ENCODE assay signal across 31 cellular contexts in genomic region chr10:60280475-60280874, GRCh38.
DNase-seq lines count a peak whose midpoint lies in the region; ATAC-seq, FAIRE-seq and TF ChIP-seq lines count a peak whose summit lies in the region.
"Had no signal": no experiment of that assay in that cellular context is flagged by ENCODE, and none has a peak within 500 bp of the region (broad histone marks: within the 10 kb centered on the region; RNA-seq: fewer than 3 reads in every experiment).

No MANE protein-coding gene starts in this region.

- H3K27me3 Mint-ChIP-seq in astrocyte (ENCODE audit: low read depth, unreplicated experiment) (no peaks in the 10 kb centered on the region), neural progenitor cell (ENCODE audit: insufficient read depth, low read depth) (no peaks in the 10 kb centered on the region)
- H3K27me3 Mint-ChIP-seq: activated CD4-positive, alpha-beta memory T cell treated with anti-CD3 and anti-CD28 coated beads for 36 hours; naive thymus-derived CD4-positive, alpha-beta T cell; stimulated activated memory B cell treated with anti-CD40 and anti-IgM and Interleukin-4, amounts not matched to agents 10 μg/mL and 1 μg/mL and 100 μg/mL, for 72 hours had no signal

- peaks cover 2% of the 10 kb centered on the region for H3K36me3 ChIP-seq in cardiac muscle cell
- H3K36me3 ChIP-seq in HUES6 (ENCODE audit: control insufficient read depth, insufficient read depth, low read length) = no peaks in the 10 kb centered on the region
- H3K36me3 ChIP-seq in astrocyte (ENCODE audit: insufficient read depth, low read length) = no peaks in the 10 kb centered on the region
- H3K36me3 ChIP-seq in neural progenitor cell = no peaks in the 10 kb centered on the region
- H3K36me3 ChIP-seq in thyroid gland = no peaks in the 10 kb centered on the region
- H3K36me3 ChIP-seq in right lobe of liver = no peaks in the 10 kb centered on the region
- H3K36me3 ChIP-seq: BE2C, left lung, Peyer's patch had no signal

- H3K79me2 ChIP-seq in astrocyte (ENCODE audit: insufficient read depth, low read length) = no peaks in the 10 kb centered on the region
- H3K79me2 ChIP-seq in neural progenitor cell (ENCODE audit: low read depth) = no peaks in the 10 kb centered on the region

- no peak for FAIRE-seq in astrocyte (lab: Jason Lieb, UNC)
- FAIRE-seq: endothelial cell of umbilical vein, G401.6, HepG2 had no signal

- intact Hi-C loops in cardiac septum (cut with DNase I) = loop anchor here (5.0 kb wide), 1 partner anchor 43 kb away; no protein-coding TSS in a partner anchor
- intact Hi-C loops in thyroid gland (cut with DNase I) = no loop called here
- intact Hi-C loops in right lobe of liver (cut with DNase I) = no loop called here

- no peak overlapping the region for H3K4me2 ChIP-seq in astrocyte (ENCODE audit: low read length)
- no peak overlapping the region for H3K4me2 ChIP-seq in neural progenitor cell

- no peaks in the 10 kb centered on the region for H3K9me3 ChIP-seq in cardiac muscle cell (ENCODE audit: low read depth)
- no peaks in the 10 kb centered on the region for H3K9me3 ChIP-seq in HUES6 (ENCODE audit: control insufficient read depth, insufficient read depth, low read depth, low read length)
- H3K9me3 ChIP-seq in astrocyte (ENCODE audit: insufficient read depth, low read depth, low read length) = no peaks in the 10 kb centered on the region
- H3K9me3 ChIP-seq in neural progenitor cell (ENCODE audit: low read depth) = no peaks in the 10 kb centered on the region
- H3K9me3 ChIP-seq in thyroid gland = no peaks in the 10 kb centered on the region
- no peaks in the 10 kb centered on the region for H3K9me3 ChIP-seq in right lobe of liver
- H3K9me3 ChIP-seq: BE2C, left lung, Peyer's patch, psoas muscle had no signal

- H3K4me1 ChIP-seq in cardiac muscle cell (ENCODE audit: low read depth) (peaks cover 20% of the 10 kb centered on the region), HUES6 (ENCODE audit: control insufficient read depth, insufficient read depth, low read length) (peaks cover 10% of the 10 kb centered on the region), astrocyte (ENCODE audit: insufficient read depth, low read length) (peaks cover 20% of the 10 kb centered on the region), neural progenitor cell (peaks cover 13% of the 10 kb centered on the region), thyroid gland (peaks cover 8 to 14% of the 10 kb centered on the region in 2 donors), right lobe of liver (no peaks in the 10 kb centered on the region)
- H3K4me1 ChIP-seq: left lung, Peyer's patch, psoas muscle had no signal

- H3K27me3 ChIP-seq in cardiac muscle cell = no peaks in the 10 kb centered on the region
- no peaks in the 10 kb centered on the region for H3K27me3 ChIP-seq in HUES6 (ENCODE audit: control insufficient read depth, insufficient read depth, low read length)
- H3K27me3 ChIP-seq in astrocyte (ENCODE audit: insufficient read depth, low read length) = no peaks in the 10 kb centered on the region
- no peaks in the 10 kb centered on the region for H3K27me3 ChIP-seq in neural progenitor cell
- no peaks in the 10 kb centered on the region for H3K27me3 ChIP-seq in thyroid gland
- H3K27me3 ChIP-seq in right lobe of liver = no peaks in the 10 kb centered on the region
- H3K27me3 ChIP-seq: BE2C, left lung, Peyer's patch had no signal

- no peaks in the 10 kb centered on the region for H3K36me3 Mint-ChIP-seq in astrocyte (ENCODE audit: low read depth, unreplicated experiment)
- H3K36me3 Mint-ChIP-seq in neural progenitor cell = no peaks in the 10 kb centered on the region
- H3K36me3 Mint-ChIP-seq: stimulated activated memory B cell treated with anti-CD40 and anti-IgM and Interleukin-4, amounts not matched to agents 10 μg/mL and 1 μg/mL and 100 μg/mL, for 72 hours had no signal

- H3K9ac ChIP-seq in HUES6 (ENCODE audit: low read length) (no peak overlapping the region), astrocyte (ENCODE audit: low read length) (no peak overlapping the region), neural progenitor cell (no peak overlapping the region)

- no peak overlapping the region for H3K4me3 ChIP-seq in cardiac muscle cell
- H3K4me3 ChIP-seq in HUES6 (ENCODE audit: low read depth, low read length) = no peak overlapping the region
- H3K4me3 ChIP-seq in astrocyte (ENCODE audit: insufficient read depth, low read depth, low read length) = no peak overlapping the region
- H3K4me3 ChIP-seq in neural progenitor cell = no peak overlapping the region
- H3K4me3 ChIP-seq in thyroid gland (replicated peaks in 1 of 3) = no peak overlapping the region
- no peak overlapping the region for H3K4me3 ChIP-seq in right lobe of liver
- H3K4me3 ChIP-seq: left lung, Peyer's patch, psoas muscle had no signal

- H3K4me3 Mint-ChIP-seq in astrocyte (ENCODE audit: unreplicated experiment) (no peak overlapping the region), neural progenitor cell (no peak overlapping the region)
- H3K4me3 Mint-ChIP-seq: activated CD4-positive, alpha-beta memory T cell treated with anti-CD3 and anti-CD28 coated beads for 36 hours; activated naive CD4-positive, alpha-beta T cell treated with anti-CD3 and anti-CD28 coated beads for 36 hours; activated T-helper 1 cell treated with anti-CD3 and anti-CD28 coated beads, Interleukin-12 subunit alpha, Interleukin-12 subunit beta, Interleukin-2, Interleukin-4 antibody, amounts not matched to agents 30 ng/mL and 10 ng/mL and 1 ng/mL, durations not matched to agents 14 hours and 24 hours and 36 hours; brain; CD8-positive, alpha-beta T cell; naive thymus-derived CD4-positive, alpha-beta T cell; stimulated activated memory B cell treated with anti-CD40 and anti-IgM and Interleukin-4, amounts not matched to agents 10 μg/mL and 1 μg/mL and 100 μg/mL, for 72 hours had no signal

- DNase-seq in cardiac muscle cell (ENCODE audit: low read depth in 1 of 2, low spot score in 1 of 2) (no peak), cardiac septum (ENCODE audit: low spot score) (no peak), astrocyte (ENCODE audit: low read depth) (no peak), neural progenitor cell (ENCODE audit: low spot score) (peak; percentile 51), thyroid gland (no peak), hepatic stellate cell (ENCODE audit: low spot score) (no peak), right lobe of liver (no peak)
- DNase-seq: activated CD4-positive, alpha-beta memory T cell treated with anti-CD3 and anti-CD28 coated beads for 36 hours; activated CD4-positive, CD25-positive, alpha-beta regulatory T cell treated with anti-CD3 and anti-CD28 coated beads, Interleukin-2, amount 50 U/mL, for 72 hours; activated naive CD4-positive, alpha-beta T cell treated with anti-CD3 and anti-CD28 coated beads for 36 hours; BE2C; CD8-positive, alpha-beta T cell; DMS153; Karpas-422; left lung; naive thymus-derived CD4-positive, alpha-beta T cell; NCI-H1417; NCI-H524 treated with DMSO at 0.1 percent for 48 hours; nucleus accumbens; Peyer's patch; psoas muscle; SHP77 treated with DMSO at 0.1 percent for 48 hours; trophoblast cell had no signal

- ATAC-seq in right lobe of liver = no peak
- ATAC-seq: CD8-positive, alpha-beta T cell; HCT116; HepG2; naive thymus-derived CD4-positive, alpha-beta T cell; psoas muscle; stimulated activated memory B cell treated with anti-CD40 and anti-IgM and Interleukin-4, amounts not matched to agents 10 μg/mL and 1 μg/mL and 100 μg/mL, for 72 hours had no signal

- H3K27ac Mint-ChIP-seq in astrocyte (ENCODE audit: unreplicated experiment) = peak overlapping the region; percentile 7
- peak overlapping the region; percentile 22 for H3K27ac Mint-ChIP-seq in neural progenitor cell
- H3K27ac Mint-ChIP-seq: activated CD4-positive, alpha-beta memory T cell treated with anti-CD3 and anti-CD28 coated beads for 36 hours; activated naive CD4-positive, alpha-beta T cell treated with anti-CD3 and anti-CD28 coated beads for 36 hours; activated T-helper 1 cell treated with anti-CD3 and anti-CD28 coated beads, Interleukin-12 subunit alpha, Interleukin-12 subunit beta, Interleukin-2, Interleukin-4 antibody, amounts not matched to agents 30 ng/mL and 10 ng/mL and 1 ng/mL, durations not matched to agents 14 hours and 24 hours and 36 hours; CD8-positive, alpha-beta T cell; stimulated activated memory B cell treated with anti-CD40 and anti-IgM and Interleukin-4, amounts not matched to agents 10 μg/mL and 1 μg/mL and 100 μg/mL, for 72 hours had no signal

- no peaks in the 10 kb centered on the region for H3K9me3 Mint-ChIP-seq in astrocyte (ENCODE audit: unreplicated experiment)
- H3K9me3 Mint-ChIP-seq in neural progenitor cell = no peaks in the 10 kb centered on the region
- H3K9me3 Mint-ChIP-seq: activated CD4-positive, alpha-beta memory T cell treated with anti-CD3 and anti-CD28 coated beads for 36 hours; activated naive CD4-positive, alpha-beta T cell treated with anti-CD3 and anti-CD28 coated beads for 36 hours; activated T-helper 1 cell treated with anti-CD3 and anti-CD28 coated beads, Interleukin-12 subunit alpha, Interleukin-12 subunit beta, Interleukin-2, Interleukin-4 antibody, amounts not matched to agents 30 ng/mL and 10 ng/mL and 1 ng/mL, durations not matched to agents 14 hours and 24 hours and 36 hours; brain; CD8-positive, alpha-beta T cell; naive thymus-derived CD4-positive, alpha-beta T cell; stimulated activated memory B cell treated with anti-CD40 and anti-IgM and Interleukin-4, amounts not matched to agents 10 μg/mL and 1 μg/mL and 100 μg/mL, for 72 hours had no signal

- H2AFZ ChIP-seq in astrocyte (ENCODE audit: low read depth, low read length) = no peak overlapping the region
- H2AFZ ChIP-seq in neural progenitor cell (replicated peaks) = no peak overlapping the region

- H3K4me1 Mint-ChIP-seq in astrocyte (ENCODE audit: low read depth, unreplicated experiment) = peaks cover 36% of the 10 kb centered on the region
- peaks cover 24% of the 10 kb centered on the region for H3K4me1 Mint-ChIP-seq in neural progenitor cell

- WGBS in thyroid gland, 2 donors = 93 to 97% methylated on average over 2 of the region's 2 CpGs
- 83% methylated on average over 2 of the region's 2 CpGs for WGBS in right lobe of liver (ENCODE audit: insufficient coverage, low coverage, low lambda C conversion rate, missing lambda C conversion rate)

- H4K20me1 ChIP-seq in astrocyte (ENCODE audit: insufficient read depth, low read length) (no peaks in the 10 kb centered on the region), neural progenitor cell (ENCODE audit: low read depth) (no peaks in the 10 kb centered on the region)

- peaks cover 3% of the 10 kb centered on the region for H3F3A ChIP-seq in neural progenitor cell (ENCODE audit: low read depth)

- peak overlapping the region; percentile 71 for H3K27ac ChIP-seq in cardiac muscle cell
- 0 out of 2 replicates have a peak overlapping the region, but pooled peaks have one; percentile 26 for H3K27ac ChIP-seq in HUES6 (ENCODE audit: low read depth, low read length)
- no peak overlapping the region for H3K27ac ChIP-seq in astrocyte (ENCODE audit: low read depth, low read length)
- H3K27ac ChIP-seq in neural progenitor cell = no peak overlapping the region
- H3K27ac ChIP-seq in thyroid gland = no peak overlapping the region
- H3K27ac ChIP-seq in right lobe of liver = no peak overlapping the region
- H3K27ac ChIP-seq: left lung, Peyer's patch, psoas muscle had no signal

- TF ChIP-seq POLR2A in thyroid gland (IDR thresholded peaks at IDR 0.05) (no peak), right lobe of liver (IDR thresholded peaks at IDR 0.05) (no peak)

- TF ChIP-seq CTCF in cardiac muscle cell (IDR thresholded peaks at IDR 0.05; ENCODE audit: low read depth, low read length) (no peak), astrocyte (IDR thresholded peaks at IDR 0.05; ENCODE audit: insufficient read depth, low read depth, low read length) (no peak), neural progenitor cell (IDR thresholded peaks at IDR 0.05) (no peak), thyroid gland (IDR thresholded peaks at IDR 0.05) (no peak), right lobe of liver (IDR thresholded peaks at IDR 0.05) (no peak)

Comparison
In these comparisons a context has a peak if more than half of its experiments do, and no peak if none do; other contexts are left out.
1. H3K27ac ChIP-seq: peak in cardiac muscle cell (single experiment) and HUES6 (single experiment); none in astrocyte (single experiment), neural progenitor cell (single experiment), thyroid gland (0 of 3) and right lobe of liver (0 of 3).